8 cellular contexts compared by ENCODE assay signal in the genomic region with DNA sequence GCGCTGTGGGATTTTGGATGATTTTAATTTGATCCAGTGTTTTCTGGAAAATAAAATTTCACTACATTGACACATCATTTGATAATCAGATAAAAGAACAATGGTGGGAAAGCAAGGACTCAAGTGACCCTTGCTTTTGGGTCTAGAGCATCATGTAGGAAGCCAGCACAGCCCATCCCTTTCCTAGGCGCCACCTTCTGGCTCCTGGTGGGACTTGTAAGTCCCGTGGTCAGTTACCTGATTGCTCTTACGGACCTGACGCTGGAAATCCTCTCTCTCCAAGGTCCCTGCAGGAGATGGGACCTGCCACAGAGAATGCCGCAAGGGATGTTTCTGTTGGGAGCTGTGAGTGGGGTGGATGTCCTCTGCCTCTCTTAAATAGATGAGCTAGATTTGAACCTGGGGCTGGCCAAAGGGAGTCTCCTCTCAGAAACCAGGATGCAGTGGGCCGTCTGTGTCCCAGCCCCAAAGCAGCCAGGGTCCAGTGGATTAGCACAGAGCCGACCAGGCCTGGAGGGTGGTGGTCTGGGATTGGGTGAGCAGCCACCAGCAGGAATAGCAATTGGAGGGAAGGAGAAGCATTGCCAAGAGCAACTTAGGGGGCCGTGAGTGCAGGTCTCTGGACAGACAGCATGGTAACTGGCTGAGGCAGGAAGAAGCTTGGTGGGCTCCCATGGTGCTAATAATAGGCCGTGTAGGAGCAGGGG. TPM values are rescaled to one million over a fixed set of nuclear protein-coding genes. Genes with fewer than 3 reads are reported as not detected.
DNase-seq lines count a peak whose midpoint lies in the region; ATAC-seq and TF ChIP-seq lines count a peak whose summit lies in the region.

No MANE protein-coding gene starts in this region.

- no peaks in the 10 kb centered on the region for H3K27me3 Mint-ChIP-seq in activated CD4-positive, alpha-beta T cell treated with anti-CD3 and anti-CD28 coated beads, Interleukin-2, amount 10 ng/mL, durations not matched to agents 7 days and 5 days

- peak in 3 of 7 experiments; percentile 14 to 41 (median 37) for TF ChIP-seq CTCF in stomach (IDR thresholded peaks at IDR 0.05)

- H3K36me3 ChIP-seq in stomach = peaks cover 0 to 12% (median 2%) of the 10 kb centered on the region in 4 donors

- POLR2A ChIA-PET in activated CD4-positive, alpha-beta T cell treated with anti-CD3 and anti-CD28 coated beads, Interleukin-2, amount 10 ng/mL, durations not matched to agents 7 days and 5 days (lab: Charles Lee) = no interaction called here

- CTCF ChIA-PET in activated CD4-positive, alpha-beta T cell treated with anti-CD3 and anti-CD28 coated beads, Interleukin-2, amount 10 ng/mL, durations not matched to agents 7 days and 5 days (lab: Charles Lee) = interaction anchor here (1.4 kb wide), 1 partner anchor 294 kb away, joined by 3 read pairs; no protein-coding TSS in a partner anchor

- TF ChIP-seq EP300 in stomach (IDR thresholded peaks at IDR 0.05) = no peak

- ATAC-seq in HG03045 (IDR thresholded peaks at IDR 0.05; ENCODE audit: unreplicated experiment) = no peak

- H3K27ac ChIP-seq in stomach = peak overlapping the region in 2 of 5 donors; percentile 22 to 32

- no peaks in the 10 kb centered on the region for H3K9me3 ChIP-seq in stomach

- TF ChIP-seq POLR2A in stomach (IDR thresholded peaks at IDR 0.05) = no peak

- H3K4me1 Mint-ChIP-seq in activated CD4-positive, alpha-beta T cell treated with anti-CD3 and anti-CD28 coated beads, Interleukin-2, amount 10 ng/mL, durations not matched to agents 7 days and 5 days = no peaks in the 10 kb centered on the region

- peak; percentile 14 for DNase-seq in activated CD4-positive, alpha-beta T cell treated with anti-CD3 and anti-CD28 coated beads, Interleukin-2, amount 10 ng/mL, durations not matched to agents 7 days and 5 days
- no peak for DNase-seq in activated CD4-positive, alpha-beta T cell treated with anti-CD3 and anti-CD28 coated beads for 4 hours
- DNase-seq in NCI-H82 (lab: John Stamatoyannopoulos, UW) (peak; percentile 75), fibroblast of gingiva (ENCODE audit: low read depth) (peak; percentile 26), stomach (peak; percentile 53), DMS153 (lab: John Stamatoyannopoulos, UW) (no peak), ureter (ENCODE audit: low spot score) (no peak)

- peaks cover 0 to 85% (median 47%) of the 10 kb centered on the region in 4 donors for H3K4me1 ChIP-seq in stomach

- intact Hi-C loops in stomach (cut with DNase I; ENCODE audit: low total_unique reads) = no loop called here

- WGBS in stomach, 5 donors = 42 to 62% (median 57%) methylated on average over 8 to 10 of the region's 10 CpGs

- no peak overlapping the region for H3K4me3 Mint-ChIP-seq in activated CD4-positive, alpha-beta T cell treated with anti-CD3 and anti-CD28 coated beads, Interleukin-2, amount 10 ng/mL, durations not matched to agents 7 days and 5 days

- no peaks in the 10 kb centered on the region for H3K27me3 ChIP-seq in stomach

- no peak overlapping the region for H3K4me3 ChIP-seq in stomach

- no peaks in the 10 kb centered on the region for H3K9me3 Mint-ChIP-seq in activated CD4-positive, alpha-beta T cell treated with anti-CD3 and anti-CD28 coated beads, Interleukin-2, amount 10 ng/mL, durations not matched to agents 7 days and 5 days

- no peaks in the 10 kb centered on the region for H3K36me3 Mint-ChIP-seq in activated CD4-positive, alpha-beta T cell treated with anti-CD3 and anti-CD28 coated beads, Interleukin-2, amount 10 ng/mL, durations not matched to agents 7 days and 5 days (ENCODE audit: low read depth)

- H3K27ac Mint-ChIP-seq in activated CD4-positive, alpha-beta T cell treated with anti-CD3 and anti-CD28 coated beads, Interleukin-2, amount 10 ng/mL, durations not matched to agents 7 days and 5 days = no peak overlapping the region

RNA-seq across cellular contexts. Expression of gene TIMP3, which starts 21.7 kb away (rescaled TPM):
- not detected for total RNA-seq in activated CD4-positive, alpha-beta T cell treated with anti-CD3 and anti-CD28 coated beads, Interleukin-2, amount 10 ng/mL, durations not matched to agents 7 days and 5 days
- 100 to 1,000 TPM; 103 to 248 (median 212) TPM for total RNA-seq in stomach
- polyA plus RNA-seq in stomach = 10 to 100 TPM; 30.4 to 55.9 (median 39.4) TPM
- total RNA-seq in ureter = 279 TPM

Comparison
In these comparisons a context has a peak if more than half of its experiments do, and no peak if none do; other contexts are left out.
1. DNase-seq: peak in activated CD4-positive, alpha-beta T cell treated with anti-CD3 and anti-CD28 coated beads, Interleukin-2, amount 10 ng/mL, durations not matched to agents 7 days and 5 days (single experiment), NCI-H82 (single experiment), fibroblast of gingiva (single experiment) and stomach (single experiment); none in activated CD4-positive, alpha-beta T cell treated with anti-CD3 and anti-CD28 coated beads for 4 hours (0 of 2), DMS153 (single experiment) and ureter (single experiment).
2. RNA of gene TIMP3, which starts 21.7 kb away (total RNA-seq): 279 TPM in ureter (single experiment) and 103 to 248 TPM in stomach; not detected in activated CD4-positive, alpha-beta T cell treated with anti-CD3 and anti-CD28 coated beads, Interleukin-2, amount 10 ng/mL, durations not matched to agents 7 days and 5 days; every median in the first group is over 100 times any median in the second.